Comparison of ENCODE assay signal across 8 cellular contexts in genomic region chr16:85819245-85819644, GRCh38. TPM values are rescaled to one million over a fixed set of nuclear protein-coding genes. Genes with fewer than 3 reads are reported as not detected.
DNase-seq lines count a peak whose midpoint lies in the region; ATAC-seq and TF ChIP-seq lines count a peak whose summit lies in the region.

No MANE protein-coding gene starts in this region.

- peaks cover 0 to 7% (median 5%) of the 10 kb centered on the region in 7 donors for H3K4me1 Mint-ChIP-seq in naive thymus-derived CD4-positive, alpha-beta T cell
- peaks cover 12% of the 10 kb centered on the region for H3K4me1 Mint-ChIP-seq in stimulated activated effector memory CD8-positive, alpha-beta T cell treated with anti-CD3 and anti-CD28 coated beads, Interleukin-12 subunit alpha, Interleukin-12 subunit beta, amount 100 ng/mL, for 72 hours

- BruUV-seq in PC-3 (replicated peaks; lab: Mats Ljungman, UMichigan): no TSS peak

- CTCF ChIA-PET in PC-3 (lab: Charles Lee): interaction anchor here (0.6 to 1.5 kb wide), 5 partner anchors 168 to 1066 kb away, joined by 3 to 15 read pairs (median 9); no protein-coding TSS in a partner anchor
- CTCF ChIA-PET in naive thymus-derived CD4-positive, alpha-beta T cell (lab: Charles Lee): interaction anchor here (0.6 to 5.8 kb wide), 18 partner anchors 9 to 1308 kb away, joined by 3 to 168 read pairs (median 4); no protein-coding TSS in a partner anchor

- H3K79me2 ChIP-seq in PC-3 (ENCODE audit: low read length): no peaks in the 10 kb centered on the region

- no peak overlapping the region for H3K27ac Mint-ChIP-seq in naive thymus-derived CD4-positive, alpha-beta T cell
- no peak overlapping the region for H3K27ac Mint-ChIP-seq in stimulated activated effector memory CD8-positive, alpha-beta T cell treated with anti-CD3 and anti-CD28 coated beads, Interleukin-12 subunit alpha, Interleukin-12 subunit beta, amount 100 ng/mL, for 72 hours

- H3K9me3 ChIP-seq in PC-3 (ENCODE audit: low read length): no peaks in the 10 kb centered on the region
- no peaks in the 10 kb centered on the region for H3K9me3 ChIP-seq in naive thymus-derived CD4-positive, alpha-beta T cell (ENCODE audit: control insufficient read depth in 2 of 3, low read length in 3 of 3)

- TF ChIP-seq CTCF in HL-60 (IDR thresholded peaks at IDR 0.05; ENCODE audit: insufficient read depth, low read length): peak; percentile 32
- TF ChIP-seq CTCF in PC-3 (conservative IDR thresholded peaks at IDR 0.05; ENCODE audit: low read depth, low read length): peak; percentile 71

- no peak overlapping the region for H2AFZ ChIP-seq in PC-3 (ENCODE audit: low read length)

- no peaks in the 10 kb centered on the region for H3K36me3 ChIP-seq in PC-3 (ENCODE audit: low read depth, low read length)
- H3K36me3 ChIP-seq in naive thymus-derived CD4-positive, alpha-beta T cell (ENCODE audit: control insufficient read depth in 2 of 3, insufficient read depth in 3 of 3, low read length in 3 of 3): no peaks in the 10 kb centered on the region

- DNase-seq in COLO668 (lab: John Stamatoyannopoulos, UW; ENCODE audit: unreplicated experiment): peak; percentile 81
- peak; percentile 59 to 72 for DNase-seq in HL-60 (ENCODE audit: low read depth in 1 of 2, low spot score in 1 of 2)
- DNase-seq in PC-3: peak; percentile 84
- peak; percentile 82 for DNase-seq in activated T-cell treated with anti-CD3 and anti-CD28 coated beads for 1 hour (ENCODE audit: low read depth)
- DNase-seq in naive thymus-derived CD4-positive, alpha-beta T cell: peak; percentile 59 to 83 (median 74)
- DNase-seq in stimulated activated effector memory CD8-positive, alpha-beta T cell treated with anti-CD3 and anti-CD28 coated beads, Interleukin-12 subunit alpha, Interleukin-12 subunit beta, amount 100 ng/mL, for 72 hours (ENCODE audit: low spot score in 2 of 2): peak; percentile 83 to 92

- intact Hi-C loops in PC-3 (cut with micrococcal nuclease): no loop called here
- intact Hi-C loops in naive thymus-derived CD4-positive, alpha-beta T cell (cut with micrococcal nuclease): loop anchor here in 1 of 2 donors (1.0 kb wide), 1 partner anchor 19 kb away; no protein-coding TSS in a partner anchor

- no peak overlapping the region for H3K27ac ChIP-seq in HL-60 (replicated peaks)
- no peak overlapping the region for H3K27ac ChIP-seq in PC-3 (ENCODE audit: low read length)
- no peak overlapping the region for H3K27ac ChIP-seq in naive thymus-derived CD4-positive, alpha-beta T cell (ENCODE audit: low read depth, low read length)

- no peak overlapping the region for H3K4me2 ChIP-seq in PC-3 (ENCODE audit: low read length)

- no peaks in the 10 kb centered on the region for H3K9me2 ChIP-seq in PC-3 (replicated peaks; ENCODE audit: low read length)

- H3K4me3 ChIP-seq in HL-60 (replicated peaks; ENCODE audit: insufficient read depth, low read length) (no peak overlapping the region), PC-3 (ENCODE audit: low read length) (no peak overlapping the region)
- H3K4me3 ChIP-seq in naive thymus-derived CD4-positive, alpha-beta T cell (ENCODE audit: low read length): no peak overlapping the region

- POLR2A ChIA-PET in PC-3 (lab: Charles Lee; ENCODE audit: unreplicated experiment): interaction anchor here (0.5 kb wide), 1 partner anchor 15 kb away, joined by 3 read pairs; no protein-coding TSS in a partner anchor
- POLR2A ChIA-PET in naive thymus-derived CD4-positive, alpha-beta T cell (lab: Charles Lee): no interaction called here

- H3K27me3 ChIP-seq in HL-60 (ENCODE audit: insufficient read depth, poor library complexity, severe bottlenecking) (no peaks in the 10 kb centered on the region), PC-3 (ENCODE audit: low read length) (no peaks in the 10 kb centered on the region)
- H3K27me3 ChIP-seq in naive thymus-derived CD4-positive, alpha-beta T cell (ENCODE audit: control insufficient read depth in 2 of 2, insufficient read depth in 2 of 2, low read length in 2 of 2): no peaks in the 10 kb centered on the region

- no peaks in the 10 kb centered on the region for H3K9me3 Mint-ChIP-seq in naive thymus-derived CD4-positive, alpha-beta T cell
- H3K9me3 Mint-ChIP-seq in stimulated activated effector memory CD8-positive, alpha-beta T cell treated with anti-CD3 and anti-CD28 coated beads, Interleukin-12 subunit alpha, Interleukin-12 subunit beta, amount 100 ng/mL, for 72 hours: no peaks in the 10 kb centered on the region

- no peaks in the 10 kb centered on the region for H3K36me3 Mint-ChIP-seq in naive thymus-derived CD4-positive, alpha-beta T cell
- no peaks in the 10 kb centered on the region for H3K36me3 Mint-ChIP-seq in stimulated activated effector memory CD8-positive, alpha-beta T cell treated with anti-CD3 and anti-CD28 coated beads, Interleukin-12 subunit alpha, Interleukin-12 subunit beta, amount 100 ng/mL, for 72 hours

- no peaks in the 10 kb centered on the region for H4K20me1 ChIP-seq in PC-3 (ENCODE audit: low read length)

- H3F3A ChIP-seq in PC-3 (ENCODE audit: low read length, unreplicated experiment): no peaks in the 10 kb centered on the region

- ATAC-seq in PC-3 (peak; percentile 70), esophagus mucosa (peak; percentile 74), HG03139 (IDR thresholded peaks at IDR 0.05; ENCODE audit: unreplicated experiment) (no peak)
- ATAC-seq in naive thymus-derived CD4-positive, alpha-beta T cell: peak; percentile 81
- ATAC-seq in stimulated activated effector memory CD8-positive, alpha-beta T cell treated with anti-CD3 and anti-CD28 coated beads, Interleukin-12 subunit alpha, Interleukin-12 subunit beta, amount 100 ng/mL, for 72 hours: peak; percentile 75

- no peaks in the 10 kb centered on the region for H3K4me1 ChIP-seq in PC-3 (ENCODE audit: insufficient read depth, low read length)
- H3K4me1 ChIP-seq in naive thymus-derived CD4-positive, alpha-beta T cell (ENCODE audit: control insufficient read depth in 2 of 2, insufficient read depth in 2 of 2, low read length in 2 of 2): no peaks in the 10 kb centered on the region

- peak overlapping the region in 1 of 10 donors; percentile 17 for H3K4me3 Mint-ChIP-seq in naive thymus-derived CD4-positive, alpha-beta T cell
- no peak overlapping the region for H3K4me3 Mint-ChIP-seq in stimulated activated effector memory CD8-positive, alpha-beta T cell treated with anti-CD3 and anti-CD28 coated beads, Interleukin-12 subunit alpha, Interleukin-12 subunit beta, amount 100 ng/mL, for 72 hours

- no peak overlapping the region for H3K9ac ChIP-seq in PC-3 (ENCODE audit: low read length)

- H3K27me3 Mint-ChIP-seq in naive thymus-derived CD4-positive, alpha-beta T cell: peaks cover 0 to 8% (median 4%) of the 10 kb centered on the region in 5 donors

RNA-seq across cellular contexts. Expression of gene COX4I1, which starts 19.8 kb away (rescaled TPM):
- total RNA-seq in PC-3 (2014; rRNA removed) (539 and 598 TPM in 2 replicates), esophagus mucosa (511 TPM)
- total RNA-seq in naive thymus-derived CD4-positive, alpha-beta T cell: 100 to 1,000 TPM; 479 to 692 (median 661) TPM
- polyA plus RNA-seq in naive thymus-derived CD4-positive, alpha-beta T cell: 1,000 to 10,000 TPM; 1,296 to 1,303 TPM

RNA-seq across cellular contexts. Expression of gene EMC8, which starts 19.9 kb away (rescaled TPM):
- total RNA-seq in PC-3 (2014; rRNA removed) (42.6 and 46.1 TPM in 2 replicates), esophagus mucosa (19.3 TPM)
- total RNA-seq in naive thymus-derived CD4-positive, alpha-beta T cell: 10 to 100 TPM; 22.4 to 31.8 (median 28.7) TPM
- polyA plus RNA-seq in naive thymus-derived CD4-positive, alpha-beta T cell: 10 to 100 TPM; 24.8 to 26.1 TPM
